9 cellular contexts compared by ENCODE assay signal in the genomic region with DNA sequence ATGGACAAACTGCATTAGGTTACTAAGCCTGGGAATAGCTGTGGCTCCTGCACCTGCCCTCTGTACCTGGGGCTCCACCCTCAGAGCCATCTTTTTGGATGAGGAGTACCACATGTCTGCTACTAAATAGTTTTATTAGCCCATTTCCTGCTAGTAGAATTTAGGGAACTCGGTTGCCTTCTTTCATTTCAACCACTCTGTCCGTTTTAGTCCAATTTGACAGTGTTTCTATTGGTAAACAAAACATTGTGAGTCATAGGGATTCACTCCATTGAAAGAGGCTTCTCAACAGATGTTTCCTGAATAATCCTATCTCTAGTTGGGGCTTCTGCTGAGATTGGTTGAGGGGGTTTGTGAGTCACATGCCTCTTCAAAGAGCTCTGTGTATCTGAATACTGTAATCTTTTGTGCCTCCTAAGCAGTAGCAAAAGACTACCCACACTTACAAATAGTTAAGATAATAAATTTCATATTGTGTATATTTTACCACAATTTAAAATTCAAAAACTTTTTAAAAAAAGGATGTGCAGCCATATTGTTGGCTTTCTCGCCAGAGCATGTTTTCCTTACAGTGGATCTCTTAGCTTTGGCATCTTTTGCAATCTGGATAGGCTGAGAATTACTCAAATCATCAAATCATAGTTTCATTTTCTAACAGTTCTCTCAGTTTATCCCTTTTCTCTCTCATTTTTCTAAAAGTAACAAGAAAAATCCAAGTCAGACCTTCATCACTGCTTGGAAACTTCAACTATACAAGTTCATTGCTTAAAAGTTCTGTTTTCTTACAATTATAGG. TPM values are rescaled to one million over a fixed set of nuclear protein-coding genes. Genes with fewer than 3 reads are reported as not detected.
DNase-seq lines count a peak whose midpoint lies in the region; ATAC-seq, FAIRE-seq and TF ChIP-seq lines count a peak whose summit lies in the region.
"Had no signal": no experiment of that assay in that cellular context is flagged by ENCODE, and none has a peak within 500 bp of the region (broad histone marks: within the 10 kb centered on the region; RNA-seq: fewer than 3 reads in every experiment).

No MANE protein-coding gene starts in this region.

- no peaks in the 10 kb centered on the region for H3K27me3 Mint-ChIP-seq in Calu3 (ENCODE audit: unreplicated experiment)

- TF ChIP-seq EP300 in gastroesophageal sphincter (IDR thresholded peaks at IDR 0.05) = no peak

- no peak overlapping the region for H3K4me3 ChIP-seq in endothelial cell of umbilical vein (replicated peaks in 1 of 3; ENCODE audit: insufficient read depth in 1 of 3, low read depth in 1 of 3, low read length in 3 of 3)
- H3K4me3 ChIP-seq in gastroesophageal sphincter = no peak overlapping the region
- no peak overlapping the region for H3K4me3 ChIP-seq in body of pancreas

- POLR2A ChIA-PET in endothelial cell of umbilical vein (lab: Charles Lee) = no interaction called here

- H3K27me3 ChIP-seq in endothelial cell of umbilical vein (ENCODE audit: control insufficient read depth in 2 of 2, insufficient read depth in 2 of 2, low read length in 2 of 2) (no peaks in the 10 kb centered on the region), gastroesophageal sphincter (no peaks in the 10 kb centered on the region), body of pancreas (no peaks in the 10 kb centered on the region)

- no peaks in the 10 kb centered on the region for H3K9me1 ChIP-seq in endothelial cell of umbilical vein (replicated peaks; ENCODE audit: control insufficient read depth, extremely low read depth, insufficient read depth, low read length)

- dilution Hi-C loops in endothelial cell of umbilical vein (cut with MboI; ENCODE audit: extremely low pct_ligation_motif_present, low sequenced_read_pairs) = no loop called here

- intact Hi-C loops in Calu3 (cut with micrococcal nuclease; ENCODE audit: unreplicated experiment) = no loop called here
- intact Hi-C loops in endothelial cell of umbilical vein (cut with micrococcal nuclease) = no loop called here
- intact Hi-C loops in body of pancreas (cut with DNase I) = no loop called here

- TF ChIP-seq CTCF in Calu3 (IDR thresholded peaks at IDR 0.05; ENCODE audit: unreplicated experiment) (no peak), endothelial cell of umbilical vein (IDR thresholded peaks at IDR 0.05; ENCODE audit: extremely low read depth in 1 of 2, insufficient read depth in 1 of 2, low read depth in 1 of 2, low read length in 2 of 2) (no peak), gastroesophageal sphincter (IDR thresholded peaks at IDR 0.05) (no peak), body of pancreas (IDR thresholded peaks at IDR 0.05) (no peak), GM20000 (IDR thresholded peaks at IDR 0.05; ENCODE audit: extremely low read depth, missing control alignments) (no peak)

- TF ChIP-seq POLR2A in endothelial cell of umbilical vein (IDR thresholded peaks at IDR 0.05; ENCODE audit: low read depth, low read length) = no peak
- no peak for TF ChIP-seq POLR2A in gastroesophageal sphincter (IDR thresholded peaks at IDR 0.05)
- TF ChIP-seq POLR2A in body of pancreas (IDR thresholded peaks at IDR 0.05) = no peak

- H3K36me3 ChIP-seq in endothelial cell of umbilical vein (ENCODE audit: control insufficient read depth in 2 of 2, extremely low read depth in 1 of 2, insufficient read depth in 2 of 2, low read length in 2 of 2) (peaks cover 0 to 3% of the 10 kb centered on the region in 2 experiments), gastroesophageal sphincter (peaks cover 0 to 28% of the 10 kb centered on the region in 2 donors), body of pancreas (replicated peaks in 1 of 2; ENCODE audit: insufficient read depth in 1 of 2, low read depth in 2 of 2) (peaks cover 0 to 3% of the 10 kb centered on the region in 2 donors)

- CTCF ChIA-PET in Calu3 (lab: Charles Lee) (no interaction called here), endothelial cell of umbilical vein (lab: Charles Lee) (interaction anchor here (1.7 kb wide), 1 partner anchor 40 kb away, joined by 3 read pairs; no protein-coding TSS in a partner anchor)

- no TSS peak for BruUV-seq in Calu3 (replicated peaks; lab: Mats Ljungman, UMichigan)
- BruUV-seq in endothelial cell of umbilical vein (replicated peaks; lab: Mats Ljungman, UMichigan) = no TSS peak

- 51 to 69% methylated on average over 3 of the region's 3 CpGs for WGBS in gastroesophageal sphincter (ENCODE audit: low coverage in 1 of 2), 2 donors
- 63 to 83% methylated on average over 3 of the region's 3 CpGs for WGBS in body of pancreas, 2 donors

- H3K4me1 Mint-ChIP-seq in Calu3 (ENCODE audit: low read depth, unreplicated experiment) = peaks cover 45% of the 10 kb centered on the region

- H2AFZ ChIP-seq in endothelial cell of umbilical vein (ENCODE audit: low read depth, low read length) = no peak overlapping the region

- no peaks in the 10 kb centered on the region for H3K79me2 ChIP-seq in endothelial cell of umbilical vein (ENCODE audit: control insufficient read depth, insufficient read depth, low read length)

- H3K9ac ChIP-seq in endothelial cell of umbilical vein (replicated peaks; ENCODE audit: extremely low read depth, insufficient read depth, low read length) = peak overlapping the region; percentile 33

- H3K4me1 ChIP-seq in endothelial cell of umbilical vein (ENCODE audit: control insufficient read depth, extremely low read depth, insufficient read depth, low read length) (peaks cover 35% of the 10 kb centered on the region), gastroesophageal sphincter (peaks cover 0 to 4% (median 0%) of the 10 kb centered on the region in 3 donors), body of pancreas (no peaks in the 10 kb centered on the region)

- no peak for FAIRE-seq in endothelial cell of umbilical vein (lab: Jason Lieb, UNC)
- FAIRE-seq: G401.6 had no signal

- peak overlapping the region; percentile 53 for H3K4me2 ChIP-seq in endothelial cell of umbilical vein (ENCODE audit: insufficient read depth, low read length)

- no peaks in the 10 kb centered on the region for H3K9me3 ChIP-seq in endothelial cell of umbilical vein (replicated peaks; ENCODE audit: control insufficient read depth, insufficient read depth, low read length)
- H3K9me3 ChIP-seq in gastroesophageal sphincter = no peaks in the 10 kb centered on the region
- no peaks in the 10 kb centered on the region for H3K9me3 ChIP-seq in body of pancreas

- H3K27ac ChIP-seq in endothelial cell of umbilical vein (ENCODE audit: insufficient read depth, low read depth, low read length) = peak overlapping the region; percentile 82
- peak overlapping the region in 2 of 4 donors; percentile 37 to 38 for H3K27ac ChIP-seq in gastroesophageal sphincter
- peak overlapping the region in 1 of 4 donors; percentile 57 for H3K27ac ChIP-seq in body of pancreas

- peaks cover 16% of the 10 kb centered on the region for H3K36me3 Mint-ChIP-seq in Calu3 (ENCODE audit: insufficient read depth, unreplicated experiment)

- DNase-seq in Calu3 (no peak), NCI-H69 (lab: John Stamatoyannopoulos, UW) (peak; percentile 1), endothelial cell of umbilical vein (ENCODE audit: low read depth, low spot score) (peak; percentile 19), myocyte (ENCODE audit: low read depth) (peak; percentile 84), body of pancreas (no peak), GM20000 (ENCODE audit: low spot score) (no peak)

- peak overlapping the region; percentile 73 for H3K27ac Mint-ChIP-seq in Calu3 (ENCODE audit: unreplicated experiment)

- ATAC-seq in gastroesophageal sphincter (no peak), body of pancreas (no peak), GM21723 (IDR thresholded peaks at IDR 0.05; ENCODE audit: unreplicated experiment) (no peak)

- no peak overlapping the region for H3K4me3 Mint-ChIP-seq in Calu3 (ENCODE audit: low read depth, unreplicated experiment)

- H4K20me1 ChIP-seq in endothelial cell of umbilical vein (replicated peaks; ENCODE audit: control insufficient read depth, extremely low read depth, insufficient read depth, low read length) = no peaks in the 10 kb centered on the region

- no peaks in the 10 kb centered on the region for H3K9me3 Mint-ChIP-seq in Calu3 (ENCODE audit: low read depth, unreplicated experiment)

RNA-seq across cellular contexts. Expression of gene FAM200B, which starts 9.9 kb away (rescaled TPM):
- total RNA-seq in Calu3 (2022) (18.6 and 22.6 TPM in 2 replicates), endothelial cell of umbilical vein (20.6 and 24.6 TPM in 2 replicates), myocyte (27.8 and 36.1 TPM in 2 replicates), gastroesophageal sphincter (10 to 100 TPM; 54.1 to 97.4 (median 72.7) TPM), body of pancreas (10 to 100 TPM; 15.6 to 20.8 TPM)
- 10.7 and 13.9 TPM in 2 replicates for polyA plus RNA-seq in endothelial cell of umbilical vein
- 28.5 and 32.3 TPM in 2 replicates for polyA plus RNA-seq in endothelial cell of umbilical vein (2011; cell fraction: cytosol; rRNA removed)
- polyA plus RNA-seq in endothelial cell of umbilical vein (2011; cell fraction: nucleus; rRNA removed) = 20.7 and 29.1 TPM in 2 replicates
- polyA plus RNA-seq in endothelial cell of umbilical vein (2012) = 29.0 and 40.6 TPM in 2 replicates
- 3.2 and 5.7 TPM in 2 replicates for polyA minus RNA-seq in endothelial cell of umbilical vein
- 11.1 TPM for polyA minus RNA-seq in endothelial cell of umbilical vein (2011; cell fraction: cytosol; rRNA and poly(A)+ RNA removed)
- 8.7 and 11.2 TPM in 2 replicates for polyA minus RNA-seq in endothelial cell of umbilical vein (2011; cell fraction: nucleus; rRNA and poly(A)+ RNA removed)
- 47.6 TPM for polyA plus RNA-seq in myocyte (2012)

RNA-seq across cellular contexts. Expression of gene BST1, which starts 11.3 kb away (rescaled TPM):
- total RNA-seq in Calu3 (2022) = 4.7 and 6.0 TPM in 2 replicates
- 6.6 and 10.7 TPM in 2 replicates for total RNA-seq in endothelial cell of umbilical vein
- polyA plus RNA-seq in endothelial cell of umbilical vein = 14.0 and 14.9 TPM in 2 replicates
- polyA plus RNA-seq in endothelial cell of umbilical vein (2011; cell fraction: cytosol; rRNA removed) = 12.9 and 13.9 TPM in 2 replicates
- polyA plus RNA-seq in endothelial cell of umbilical vein (2011; cell fraction: nucleus; rRNA removed) = 4.9 and 5.7 TPM in 2 replicates
- 16.0 and 18.3 TPM in 2 replicates for polyA plus RNA-seq in endothelial cell of umbilical vein (2012)
- 3.5 and 6.5 TPM in 2 replicates for polyA minus RNA-seq in endothelial cell of umbilical vein
- polyA minus RNA-seq in endothelial cell of umbilical vein (2011; cell fraction: cytosol; rRNA and poly(A)+ RNA removed) = not detected
- 2.0 and 2.1 TPM in 2 replicates for polyA minus RNA-seq in endothelial cell of umbilical vein (2011; cell fraction: nucleus; rRNA and poly(A)+ RNA removed)
- total RNA-seq in myocyte = 0.88 and 1.4 TPM in 2 replicates
- 0.78 TPM for polyA plus RNA-seq in myocyte (2012)
- total RNA-seq in gastroesophageal sphincter = 1 to 10 TPM in 3 of 4 donors, under 1 TPM in 1; 0.62 to 9.3 (median 3.3) TPM
- total RNA-seq in body of pancreas = 1 to 10 TPM in 1 of 2 donors, under 1 TPM in 1; 0.99 to 1.6 TPM

RNA-seq across cellular contexts. Expression of gene FBXL5, which starts 36.4 kb away (rescaled TPM):
- total RNA-seq in Calu3 (2022) (26.4 and 27.0 TPM in 2 replicates), endothelial cell of umbilical vein (60.2 and 64.8 TPM in 2 replicates), myocyte (128 and 146 TPM in 2 replicates), gastroesophageal sphincter (100 to 1,000 TPM in 3 of 4 donors, 10 to 100 TPM in 1; 95.9 to 191 (median 159) TPM), body of pancreas (10 to 100 TPM; 52.4 to 56.0 TPM)
- polyA plus RNA-seq in endothelial cell of umbilical vein = 42.2 and 44.1 TPM in 2 replicates
- polyA plus RNA-seq in endothelial cell of umbilical vein (2011; cell fraction: cytosol; rRNA removed) = 40.4 and 40.8 TPM in 2 replicates
- 35.5 and 47.9 TPM in 2 replicates for polyA plus RNA-seq in endothelial cell of umbilical vein (2011; cell fraction: nucleus; rRNA removed)
- 43.9 and 62.3 TPM in 2 replicates for polyA plus RNA-seq in endothelial cell of umbilical vein (2012)
- polyA minus RNA-seq in endothelial cell of umbilical vein = 75.6 and 101 TPM in 2 replicates
- 13.1 TPM for polyA minus RNA-seq in endothelial cell of umbilical vein (2011; cell fraction: cytosol; rRNA and poly(A)+ RNA removed)
- 65.1 and 76.1 TPM in 2 replicates for polyA minus RNA-seq in endothelial cell of umbilical vein (2011; cell fraction: nucleus; rRNA and poly(A)+ RNA removed)
- polyA plus RNA-seq in myocyte (2012) = 38.6 TPM

Comparison
In these comparisons a context has a peak if more than half of its experiments do, and no peak if none do; other contexts are left out.
1. DNase-seq: peak in NCI-H69 (single experiment), endothelial cell of umbilical vein (single experiment) and myocyte (single experiment); none in Calu3 (single experiment), body of pancreas (0 of 4) and GM20000 (single experiment).